In the genomic region with DNA sequence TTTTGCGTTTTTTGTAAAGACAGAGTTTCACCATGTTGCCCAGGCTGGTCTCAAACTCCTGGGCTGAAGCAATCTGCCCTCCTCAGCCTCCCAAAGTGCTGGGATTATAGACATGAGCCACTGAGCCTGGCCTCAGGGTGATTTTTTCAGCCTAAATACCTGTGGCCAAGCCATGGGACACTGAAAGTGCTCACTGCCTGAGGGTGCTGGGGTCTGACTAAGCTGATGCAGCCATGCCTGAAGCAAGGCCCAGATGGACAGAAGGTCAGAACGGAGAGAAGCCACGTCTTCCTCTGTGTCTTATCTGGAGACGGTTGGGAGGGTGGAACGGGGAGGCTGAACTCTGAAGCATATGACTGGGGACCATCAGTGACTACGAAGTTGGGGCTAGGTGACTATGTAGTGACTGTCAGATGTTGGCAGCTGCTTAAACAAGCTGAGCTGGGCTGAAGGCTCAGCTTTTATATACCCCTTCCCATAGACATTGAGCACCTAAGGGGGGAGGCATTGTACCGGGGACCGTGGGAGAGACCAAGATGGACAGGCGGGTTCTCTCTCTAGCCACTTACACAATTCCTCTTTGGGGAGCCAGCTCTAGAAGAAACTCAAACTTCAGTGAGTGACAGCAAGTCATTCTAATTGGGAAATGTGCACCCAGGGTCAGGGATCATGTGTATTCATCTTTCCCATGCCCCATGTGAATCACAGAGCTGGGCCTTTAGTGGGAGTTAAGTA, we compare ENCODE assay signal across 14 cellular contexts.
"Had no signal": no experiment of that assay in that cellular context is flagged by ENCODE, and none has a peak within 500 bp of the region (broad histone marks: within the 10 kb centered on the region; RNA-seq: fewer than 3 reads in every experiment).

No MANE protein-coding gene starts in this region.

- ATAC-seq: left colon had no signal

- DNase-seq: effector CD4-positive, alpha-beta T cell; foreskin melanocyte; head of caudate nucleus; left colon; midbrain; naive B cell; occipital lobe; small intestine; stimulated activated CD4-positive, alpha-beta T cell treated with anti-CD3 and anti-CD28 coated beads, Interleukin-12 subunit alpha, Interleukin-12 subunit beta, amount 100 ng/mL, for 4 hours; stimulated activated naive CD4-positive, alpha-beta T cell; thyroid gland; upper lobe of left lung; uterus had no signal

- H3K4me1 Mint-ChIP-seq: naive B cell had no signal

- H3K27ac Mint-ChIP-seq: naive B cell, nephron had no signal

- H3K4me3 Mint-ChIP-seq: naive B cell, nephron had no signal
